23 cellular contexts compared by ENCODE assay signal in the genomic region with DNA sequence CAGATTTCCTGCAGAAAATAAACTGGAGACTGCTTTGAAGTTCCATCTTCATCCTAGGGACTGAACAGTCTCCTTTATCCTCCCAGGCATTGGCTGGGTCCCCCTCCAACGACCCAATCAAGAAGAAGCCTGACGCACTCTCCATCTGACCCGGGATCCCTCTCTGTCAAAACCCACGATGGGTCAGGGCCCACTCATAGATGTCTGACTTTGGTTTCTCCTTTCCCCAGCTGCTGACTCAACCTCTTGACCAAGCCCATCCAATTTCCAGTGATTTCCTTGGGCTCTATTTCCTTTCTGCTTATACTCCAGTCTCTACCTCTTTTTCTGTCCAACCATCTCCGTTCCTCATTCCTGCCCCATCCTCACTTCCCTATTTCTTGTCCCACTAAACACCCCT.
"Had no signal": no experiment of that assay in that cellular context is flagged by ENCODE, and none has a peak within 500 bp of the region (broad histone marks: within the 10 kb centered on the region; RNA-seq: fewer than 3 reads in every experiment).

No MANE protein-coding gene starts in this region.

- ATAC-seq: activated CD4-positive, CD25-positive, alpha-beta regulatory T cell treated with anti-CD3 and anti-CD28 coated beads, Interleukin-2, amount 50 U/mL, for 24 hours; activated naive CD8-positive, alpha-beta T cell treated with anti-CD3 and anti-CD28 coated beads, Interleukin-2, amount 50 U/mL, for 24 hours; body of pancreas; left ventricle myocardium superior had no signal

- DNase-seq: activated CD4-positive, alpha-beta T cell treated with anti-CD3 and anti-CD28 coated beads, Interleukin-2, amount 10 ng/mL, durations not matched to agents 24 days and 14 days; activated gamma-delta T cell; activated naive CD4-positive, alpha-beta T cell treated with anti-CD3 and anti-CD28 coated beads, Interleukin-2, amount 50 U/mL, for 16 hours; activated naive CD8-positive, alpha-beta T cell treated with anti-CD3 and anti-CD28 coated beads, Interleukin-2, amount 50 U/mL, for 24 hours; body of pancreas; caudate nucleus; effector CD8-positive, alpha-beta T cell; glutamatergic neuron; left ventricle myocardium superior; mammary epithelial cell; midbrain; right cardiac atrium; stimulated activated CD4-positive, alpha-beta T cell treated with anti-CD3 and anti-CD28 coated beads, Interleukin-12 subunit alpha, Interleukin-12 subunit beta, amount 100 ng/mL, for 4 hours; substantia nigra; thyroid gland had no signal

- H3K9me3 Mint-ChIP-seq: activated CD4-positive, alpha-beta memory T cell treated with anti-CD3 and anti-CD28 coated beads, Interleukin-2, amount 10 ng/mL, durations not matched to agents 7 days and 5 days; activated CD4-positive, alpha-beta T cell treated with anti-CD3 and anti-CD28 coated beads, Interleukin-2, amount 10 ng/mL, durations not matched to agents 24 days and 14 days; activated naive CD8-positive, alpha-beta T cell treated with anti-CD3 and anti-CD28 coated beads, Interleukin-2, amount 50 U/mL, for 24 hours; activated T-helper 1 cell treated with anti-CD3 and anti-CD28 coated beads, Interleukin-12 subunit alpha, Interleukin-12 subunit beta, Interleukin-2, Interleukin-4 antibody, amounts not matched to agents 30 ng/mL and 10 ng/mL and 1 ng/mL, durations not matched to agents 14 hours and 24 hours and 36 hours; dendritic cell treated with granulocyte-macrophage colony-stimulating factor and Interleukin-4, amounts not matched to agents 40 ng/mL and 50 ng/mL, for 4 days; immature natural killer cell; nephron; stimulated activated naive CD8-positive, alpha-beta T cell treated with anti-CD3 and anti-CD28 coated beads, Interleukin-15, Interleukin-2, amounts not matched to agents 100 ng/mL and 50 ng/mL, for 24 hours; T-helper 1 cell treated with Interleukin-12 subunit alpha and Interleukin-12 subunit beta and Interleukin-4 antibody, amounts not matched to agents 30 μg/mL and 1 μg/mL, for 36 hours had no signal

- H3K4me1 Mint-ChIP-seq: activated naive CD8-positive, alpha-beta T cell treated with anti-CD3 and anti-CD28 coated beads, Interleukin-2, amount 50 U/mL, for 24 hours had no signal

- H3K27me3 Mint-ChIP-seq: activated CD4-positive, alpha-beta memory T cell treated with anti-CD3 and anti-CD28 coated beads, Interleukin-2, amount 10 ng/mL, durations not matched to agents 7 days and 5 days; activated CD4-positive, alpha-beta T cell treated with anti-CD3 and anti-CD28 coated beads, Interleukin-2, amount 10 ng/mL, durations not matched to agents 24 days and 14 days; activated naive CD8-positive, alpha-beta T cell treated with anti-CD3 and anti-CD28 coated beads, Interleukin-2, amount 50 U/mL, for 24 hours; dendritic cell treated with granulocyte-macrophage colony-stimulating factor and Interleukin-4, amounts not matched to agents 40 ng/mL and 50 ng/mL, for 4 days; stimulated activated naive CD8-positive, alpha-beta T cell treated with anti-CD3 and anti-CD28 coated beads, Interleukin-15, Interleukin-2, amounts not matched to agents 100 ng/mL and 50 ng/mL, for 24 hours had no signal

- H3K27ac Mint-ChIP-seq: activated CD4-positive, alpha-beta memory T cell treated with anti-CD3 and anti-CD28 coated beads, Interleukin-2, amount 10 ng/mL, durations not matched to agents 7 days and 5 days; activated CD4-positive, alpha-beta T cell treated with anti-CD3 and anti-CD28 coated beads, Interleukin-2, amount 10 ng/mL, durations not matched to agents 24 days and 14 days; activated naive CD8-positive, alpha-beta T cell treated with anti-CD3 and anti-CD28 coated beads, Interleukin-2, amount 50 U/mL, for 24 hours; activated T-helper 1 cell treated with anti-CD3 and anti-CD28 coated beads, Interleukin-12 subunit alpha, Interleukin-12 subunit beta, Interleukin-2, Interleukin-4 antibody, amounts not matched to agents 30 ng/mL and 10 ng/mL and 1 ng/mL, durations not matched to agents 14 hours and 24 hours and 36 hours; dendritic cell treated with granulocyte-macrophage colony-stimulating factor and Interleukin-4, amounts not matched to agents 40 ng/mL and 50 ng/mL, for 4 days; nephron; stimulated activated naive CD8-positive, alpha-beta T cell treated with anti-CD3 and anti-CD28 coated beads, Interleukin-15, Interleukin-2, amounts not matched to agents 100 ng/mL and 50 ng/mL, for 24 hours; T-helper 1 cell treated with Interleukin-12 subunit alpha and Interleukin-12 subunit beta and Interleukin-4 antibody, amounts not matched to agents 30 μg/mL and 1 μg/mL, for 36 hours had no signal

- H3K4me3 Mint-ChIP-seq: activated CD4-positive, alpha-beta memory T cell treated with anti-CD3 and anti-CD28 coated beads, Interleukin-2, amount 10 ng/mL, durations not matched to agents 7 days and 5 days; activated CD4-positive, alpha-beta T cell treated with anti-CD3 and anti-CD28 coated beads, Interleukin-2, amount 10 ng/mL, durations not matched to agents 24 days and 14 days; activated naive CD8-positive, alpha-beta T cell treated with anti-CD3 and anti-CD28 coated beads, Interleukin-2, amount 50 U/mL, for 24 hours; activated T-helper 1 cell treated with anti-CD3 and anti-CD28 coated beads, Interleukin-12 subunit alpha, Interleukin-12 subunit beta, Interleukin-2, Interleukin-4 antibody, amounts not matched to agents 30 ng/mL and 10 ng/mL and 1 ng/mL, durations not matched to agents 14 hours and 24 hours and 36 hours; dendritic cell treated with granulocyte-macrophage colony-stimulating factor and Interleukin-4, amounts not matched to agents 40 ng/mL and 50 ng/mL, for 4 days; nephron; stimulated activated naive CD8-positive, alpha-beta T cell treated with anti-CD3 and anti-CD28 coated beads, Interleukin-15, Interleukin-2, amounts not matched to agents 100 ng/mL and 50 ng/mL, for 24 hours; T-helper 1 cell treated with Interleukin-12 subunit alpha and Interleukin-12 subunit beta and Interleukin-4 antibody, amounts not matched to agents 30 μg/mL and 1 μg/mL, for 36 hours had no signal
